ENCODE assay signal across 8 cellular contexts in genomic region chr7:35036361-35037171, GRCh38. TPM values are rescaled to one million over a fixed set of nuclear protein-coding genes. Genes with fewer than 3 reads are reported as not detected.
DNase-seq lines count a peak whose midpoint lies in the region; ATAC-seq lines count a peak whose summit lies in the region.

No MANE protein-coding gene starts in this region.

- peak overlapping the region; percentile 92 to 98 (median 94) for H3K4me3 Mint-ChIP-seq in CD4-positive, CD25-positive, alpha-beta regulatory T cell
- peak overlapping the region; percentile 91 to 98 (median 93) for H3K4me3 Mint-ChIP-seq in T-cell

- CTCF ChIA-PET in T-cell (lab: Charles Lee), result interaction anchor here (0.6 to 1.4 kb wide), 5 partner anchors 14 to 798 kb away, joined by 3 to 6 read pairs (median 4); no protein-coding TSS in a partner anchor

- H3K4me1 Mint-ChIP-seq in CD4-positive, CD25-positive, alpha-beta regulatory T cell, result peaks cover 21 to 31% (median 25%) of the 10 kb centered on the region in 4 donors
- H3K4me1 Mint-ChIP-seq in T-cell, result peaks cover 34 to 38% (median 35%) of the 10 kb centered on the region in 3 donors

- POLR2A ChIA-PET in T-cell (lab: Charles Lee), result interaction anchor here in 1 of 2 donors (0.6 kb wide), 1 partner anchor 760 kb away, joined by 4 read pairs; no protein-coding TSS in a partner anchor

- ATAC-seq in CD4-positive, CD25-positive, alpha-beta regulatory T cell (ENCODE audit: low read depth in 2 of 2), result peak in 1 of 2 donors; percentile 0
- ATAC-seq in GM19463 (IDR thresholded peaks at IDR 0.05; ENCODE audit: unreplicated experiment) (peak; percentile 6), T-cell (replicated peaks in 1 of 4) (peak; percentile 8 to 17 (median 16))

- H3K27me3 Mint-ChIP-seq in CD4-positive, CD25-positive, alpha-beta regulatory T cell, result peaks cover 12% of the 10 kb centered on the region
- no peaks in the 10 kb centered on the region for H3K27me3 Mint-ChIP-seq in T-cell

- no peaks in the 10 kb centered on the region for H3K9me3 ChIP-seq in CD4-positive, CD25-positive, alpha-beta regulatory T cell (ENCODE audit: control insufficient read depth in 2 of 2, low read length in 2 of 2)

- peaks cover 21% of the 10 kb centered on the region for H3K4me1 ChIP-seq in CD4-positive, CD25-positive, alpha-beta regulatory T cell (ENCODE audit: control insufficient read depth, insufficient read depth, low read length, poor library complexity, severe bottlenecking)
- peaks cover 5% of the 10 kb centered on the region for H3K4me1 ChIP-seq in rectal smooth muscle tissue (ENCODE audit: control insufficient read depth, insufficient read depth, low read length)

- peak overlapping the region; percentile 45 for H3K9ac ChIP-seq in rectal smooth muscle tissue (ENCODE audit: low read length)

- H3K27ac ChIP-seq in CD4-positive, CD25-positive, alpha-beta regulatory T cell (ENCODE audit: insufficient read depth, low read length, poor library complexity, severe bottlenecking), result peak overlapping the region; percentile 69
- peak overlapping the region; percentile 68 for H3K27ac ChIP-seq in rectal smooth muscle tissue (ENCODE audit: low read depth, low read length)

- DNase-seq in CD4-positive, CD25-positive, alpha-beta regulatory T cell, result peak; percentile 8 to 53 (median 37)
- DNase-seq in Jurkat, Clone E6-1 (ENCODE audit: low read depth, low spot score), result no peak
- DNase-seq in T-cell, result peak in 33 of 34 experiments; percentile 11 to 55 (median 30)
- peak; percentile 85 for DNase-seq in astrocyte of the hippocampus (ENCODE audit: low read depth, low spot score)
- DNase-seq in hepatic stellate cell (ENCODE audit: low spot score), result peak; percentile 75
- DNase-seq in GOT3 (lab: John Stamatoyannopoulos, UW), result no peak

- H3K36me3 ChIP-seq in CD4-positive, CD25-positive, alpha-beta regulatory T cell (ENCODE audit: control insufficient read depth, insufficient read depth, low read length), result no peaks in the 10 kb centered on the region
- H3K36me3 ChIP-seq in rectal smooth muscle tissue (ENCODE audit: control insufficient read depth, insufficient read depth, low read length), result no peaks in the 10 kb centered on the region

- H3K27ac Mint-ChIP-seq in CD4-positive, CD25-positive, alpha-beta regulatory T cell, result peak overlapping the region; percentile 62 to 88 (median 84)
- H3K27ac Mint-ChIP-seq in T-cell, result peak overlapping the region; percentile 70 to 84

- H3K4me3 ChIP-seq in CD4-positive, CD25-positive, alpha-beta regulatory T cell (ENCODE audit: low read depth, low read length), result peak overlapping the region; percentile 71
- H3K4me3 ChIP-seq in Jurkat, Clone E6-1 (ENCODE audit: low read length), result peak overlapping the region; percentile 70
- H3K4me3 ChIP-seq in rectal smooth muscle tissue (ENCODE audit: low read length), result peak overlapping the region; percentile 79

- H3K27me3 ChIP-seq in CD4-positive, CD25-positive, alpha-beta regulatory T cell (ENCODE audit: control insufficient read depth, insufficient read depth, low read length), result no peaks in the 10 kb centered on the region
- no peaks in the 10 kb centered on the region for H3K27me3 ChIP-seq in rectal smooth muscle tissue (ENCODE audit: control insufficient read depth, insufficient read depth, low read length)

- H3K36me3 Mint-ChIP-seq in CD4-positive, CD25-positive, alpha-beta regulatory T cell, result no peaks in the 10 kb centered on the region
- no peaks in the 10 kb centered on the region for H3K36me3 Mint-ChIP-seq in T-cell

- H3K9me3 Mint-ChIP-seq in CD4-positive, CD25-positive, alpha-beta regulatory T cell, result peaks cover 0 to 2% (median 0%) of the 10 kb centered on the region in 7 donors
- no peaks in the 10 kb centered on the region for H3K9me3 Mint-ChIP-seq in T-cell

RNA-seq across cellular contexts. Expression of gene DPY19L1, which starts 0.7 kb away (rescaled TPM):
- 8.3 TPM for total RNA-seq in CD4-positive, CD25-positive, alpha-beta regulatory T cell
- 1 to 10 TPM in 2 of 4 donors, under 1 TPM in 2; 0.41 to 1.8 (median 1.0) TPM for polyA plus RNA-seq in CD4-positive, CD25-positive, alpha-beta regulatory T cell
- polyA plus RNA-seq in Jurkat, Clone E6-1 (2012; ENCODE audit: insufficient read depth, insufficient read length), result 13.1 TPM
- 10 to 100 TPM in 3 of 5 donors, 1 to 10 TPM in 2; 6.6 to 10.5 (median 10.3) TPM for total RNA-seq in T-cell

Comparison
In these comparisons a context has a peak if more than half of its experiments do, and no peak if none do; other contexts are left out.
1. DNase-seq: peak in CD4-positive, CD25-positive, alpha-beta regulatory T cell (3 of 3), T-cell (33 of 34), astrocyte of the hippocampus (single experiment) and hepatic stellate cell (single experiment); none in Jurkat, Clone E6-1 (single experiment) and GOT3 (single experiment).
2. Peak in every context shown above with its lines, with median percentiles within 50 percentile points of each other: H3K4me3 ChIP-seq.